Comparison of ENCODE assay signal across 8 cellular contexts in genomic region chr12:116693259-116694227, GRCh38. TPM values are rescaled to one million over a fixed set of nuclear protein-coding genes. Genes with fewer than 3 reads are reported as not detected.
DNase-seq lines count a peak whose midpoint lies in the region; ATAC-seq, FAIRE-seq and TF ChIP-seq lines count a peak whose summit lies in the region.

No MANE protein-coding gene starts in this region.

- in situ Hi-C loops in transverse colon (cut with MboI; ENCODE audit: low pct_ligation_motif_present in 1 of 4, low pct_unique_long_range_greater_than_20kb in 1 of 4, low sequenced_read_pairs in 3 of 4): no loop called here

- H3K9me1 ChIP-seq in keratinocyte (ENCODE audit: control insufficient read depth, extremely low read depth, insufficient read depth, low read length): no peaks in the 10 kb centered on the region

- CTCF ChIA-PET in WTC11 (lab: Charles Lee): interaction anchor here (0.5 to 1.3 kb wide), 5 partner anchors 10 to 457 kb away, joined by 3 to 8 read pairs (median 3); no protein-coding TSS in a partner anchor

- H3K9ac ChIP-seq in keratinocyte (ENCODE audit: control insufficient read depth, extremely low read depth, insufficient read depth, low read length): no peak overlapping the region

- H3K27me3 Mint-ChIP-seq in WTC11 (ENCODE audit: low read depth): peaks cover 17% of the 10 kb centered on the region

- no peaks in the 10 kb centered on the region for H3K79me2 ChIP-seq in keratinocyte (ENCODE audit: control insufficient read depth, insufficient read depth, low read length)

- no peak overlapping the region for H3K27ac ChIP-seq in keratinocyte (ENCODE audit: control insufficient read depth, insufficient read depth, low read length)
- H3K27ac ChIP-seq in transverse colon: no peak overlapping the region

- peak overlapping the region; percentile 59 for H3K4me3 Mint-ChIP-seq in WTC11

- peak; percentile 18 for ATAC-seq in WTC11
- no peak for ATAC-seq in HG03432 (IDR thresholded peaks at IDR 0.05; ENCODE audit: unreplicated experiment)

- H3K9me3 Mint-ChIP-seq in WTC11: peaks cover 8% of the 10 kb centered on the region

- TF ChIP-seq EP300 in transverse colon (IDR thresholded peaks at IDR 0.05; ENCODE audit: low read depth): no peak

- TF ChIP-seq CTCF in WTC11 (IDR thresholded peaks at IDR 0.05): no peak
- no peak for TF ChIP-seq CTCF in keratinocyte (optimal IDR thresholded peaks at IDR 0.05 in 1 of 3, IDR thresholded peaks at IDR 0.05 in 1 of 3, conservative IDR thresholded peaks at IDR 0.05 in 1 of 3; ENCODE audit: extremely low read depth in 1 of 3, insufficient read depth in 2 of 3, low read length in 3 of 3)
- TF ChIP-seq CTCF in transverse colon (IDR thresholded peaks at IDR 0.05): no peak

- FAIRE-seq in keratinocyte (lab: Jason Lieb, UNC): no peak

- H2AFZ ChIP-seq in keratinocyte (ENCODE audit: control insufficient read depth, low read length): peak overlapping the region; percentile 19

- H3K27ac Mint-ChIP-seq in WTC11: no peak overlapping the region

- POLR2A ChIA-PET in WTC11 (lab: Charles Lee): interaction anchor here (0.6 kb wide), 1 partner anchor 410 kb away, joined by 7 read pairs; no protein-coding TSS in a partner anchor

- H4K20me1 ChIP-seq in keratinocyte (ENCODE audit: control insufficient read depth, extremely low read depth, insufficient read depth, low read length): no peaks in the 10 kb centered on the region

- H3K27me3 ChIP-seq in keratinocyte (ENCODE audit: control insufficient read depth, extremely low read depth, insufficient read depth, low read length): peaks cover 36% of the 10 kb centered on the region
- H3K27me3 ChIP-seq in transverse colon: peaks cover 21% of the 10 kb centered on the region

- H3K4me3 ChIP-seq in keratinocyte (ENCODE audit: control insufficient read depth in 2 of 3, extremely low read depth in 1 of 3, insufficient read depth in 2 of 3, low read depth in 1 of 3, low read length in 3 of 3): peak overlapping the region in 2 of 3 experiments; percentile 18 to 27
- peak overlapping the region in 2 of 4 donors; percentile 4 to 18 for H3K4me3 ChIP-seq in transverse colon

- DNase-seq in NCI-H2081 (lab: John Stamatoyannopoulos, UW) (peak; percentile 43 to 70), NCI-H2081 treated with DMSO at 0.1 percent for 48 hours (lab: John Stamatoyannopoulos, UW) (no peak), WTC11 (ENCODE audit: low spot score) (no peak), keratinocyte (ENCODE audit: low read depth, low spot score) (no peak), transverse colon (peak; percentile 61), iPS-NIHi11 (ENCODE audit: low spot score) (no peak)
- DNase-seq in activated CD4-positive, alpha-beta T cell treated with anti-CD3 and anti-CD28 coated beads for 4 hours: no peak

- peaks cover 18% of the 10 kb centered on the region for H3K4me1 Mint-ChIP-seq in WTC11

- H3K9me3 ChIP-seq in keratinocyte (ENCODE audit: control insufficient read depth, low read depth, low read length) (no peaks in the 10 kb centered on the region), transverse colon (no peaks in the 10 kb centered on the region)

- WGBS in transverse colon (ENCODE audit: low coverage in 1 of 2), 2 donors: 29% methylated on average over 34 of the region's 34 CpGs; no CpG with 5 or more reads in 1 of the 2 donors

- peak overlapping the region; percentile 75 for H3K4me2 ChIP-seq in keratinocyte (ENCODE audit: control insufficient read depth, extremely low read depth, insufficient read depth, low read depth, low read length)

- H3K4me1 ChIP-seq in keratinocyte (ENCODE audit: control insufficient read depth, extremely low read depth, insufficient read depth, low read length): peaks cover 6% of the 10 kb centered on the region
- peaks cover 0 to 25% (median 18%) of the 10 kb centered on the region in 4 donors for H3K4me1 ChIP-seq in transverse colon

- intact Hi-C loops in transverse colon (cut with DNase I; ENCODE audit: low total_unique reads): no loop called here

- H3K36me3 ChIP-seq in keratinocyte (ENCODE audit: control insufficient read depth in 2 of 2, extremely low read depth in 1 of 2, insufficient read depth in 2 of 2, low read length in 2 of 2) (no peaks in the 10 kb centered on the region), transverse colon (no peaks in the 10 kb centered on the region)

- TF ChIP-seq POLR2A in transverse colon (IDR thresholded peaks at IDR 0.05): no peak

- peaks cover 4% of the 10 kb centered on the region for H3K36me3 Mint-ChIP-seq in WTC11

- dilution Hi-C loops in keratinocyte (cut with MboI; ENCODE audit: extremely low pct_ligation_motif_present, low sequenced_read_pairs): no loop called here

TF ChIP-seq in WTC11, 78 proteins besides CTCF, POLR2A, EP300 and RAD21 (continues in another document):
- no peak for TF ChIP-seq FOXJ3 (CRISPR knock-in tag; IDR thresholded peaks at IDR 0.05; ENCODE audit: borderline replicate concordance)
- TF ChIP-seq FOXP1 (CRISPR knock-in tag; IDR thresholded peaks at IDR 0.05; ENCODE audit: borderline replicate concordance): no peak
- no peak for TF ChIP-seq PRRX2 (CRISPR knock-in tag; IDR thresholded peaks at IDR 0.05)
- no peak for TF ChIP-seq TEAD4 (CRISPR knock-in tag; IDR thresholded peaks at IDR 0.05)
- no peak for TF ChIP-seq ZNF423 (CRISPR knock-in tag; IDR thresholded peaks at IDR 0.05)
- TF ChIP-seq ZNF425 (CRISPR knock-in tag; conservative IDR thresholded peaks at IDR 0.05): no peak
- no peak for TF ChIP-seq ATF6 (CRISPR knock-in tag; IDR thresholded peaks at IDR 0.05)
- TF ChIP-seq MAX (CRISPR knock-in tag; IDR thresholded peaks at IDR 0.05): no peak
- no peak for TF ChIP-seq MYBL2 (CRISPR knock-in tag; IDR thresholded peaks at IDR 0.05)
- TF ChIP-seq ESRRA (CRISPR knock-in tag; IDR thresholded peaks at IDR 0.05; ENCODE audit: borderline replicate concordance): no peak
- TF ChIP-seq TEAD1 (CRISPR knock-in tag; IDR thresholded peaks at IDR 0.05): no peak
- no peak for TF ChIP-seq ZNF121 (CRISPR knock-in tag; IDR thresholded peaks at IDR 0.05)

RNA-seq across cellular contexts. Expression of gene SPRING1, which starts 44.3 kb away (rescaled TPM):
- total RNA-seq in WTC11 (2021) (42.1 to 46.1 TPM (median 43.7 TPM) in 3 replicates), transverse colon (10 to 100 TPM; 22.3 to 40.3 (median 35.1) TPM)
- polyA plus RNA-seq in keratinocyte: 15.8 to 17.1 TPM (median 16.8 TPM) in 3 replicates
- 10.0 TPM for polyA plus RNA-seq in keratinocyte (2011; ENCODE audit: low read depth)
- polyA plus RNA-seq in keratinocyte (2011; cell fraction: cytosol; rRNA removed): 18.7 and 18.9 TPM in 2 replicates
- 10.0 and 10.6 TPM in 2 replicates for polyA plus RNA-seq in keratinocyte (2011; cell fraction: nucleus; rRNA removed)
- polyA plus RNA-seq in keratinocyte (2012; ENCODE audit: low replicate concordance): 12.8 and 21.5 TPM in 2 replicates
- 21.2 to 22.4 TPM (median 22.2 TPM) in 3 replicates for polyA minus RNA-seq in keratinocyte
- 26.9 TPM for polyA minus RNA-seq in keratinocyte (2011; cell fraction: cytosol; rRNA and poly(A)+ RNA removed)
- polyA minus RNA-seq in keratinocyte (2011; cell fraction: nucleus; rRNA and poly(A)+ RNA removed): 10.7 and 12.4 TPM in 2 replicates

RNA-seq across cellular contexts. Expression of gene RNFT2, which starts 44.6 kb away (rescaled TPM):
- 27.7 to 46.8 TPM (median 41.7 TPM) in 3 replicates for total RNA-seq in WTC11 (2021)
- polyA plus RNA-seq in keratinocyte: 0.61 to 0.96 TPM (median 0.95 TPM) in 3 replicates
- polyA plus RNA-seq in keratinocyte (2011; ENCODE audit: low read depth): 0.15 TPM
- polyA plus RNA-seq in keratinocyte (2011; cell fraction: cytosol; rRNA removed): 0.64 and 0.87 TPM in 2 replicates
- polyA plus RNA-seq in keratinocyte (2011; cell fraction: nucleus; rRNA removed): 1.2 and 1.3 TPM in 2 replicates
- 0.20 and 0.83 TPM in 2 replicates for polyA plus RNA-seq in keratinocyte (2012; ENCODE audit: low replicate concordance)
- polyA minus RNA-seq in keratinocyte: 1.2 to 2.6 TPM (median 1.5 TPM) in 3 replicates
- polyA minus RNA-seq in keratinocyte (2011; cell fraction: cytosol; rRNA and poly(A)+ RNA removed): 1.2 TPM
- polyA minus RNA-seq in keratinocyte (2011; cell fraction: nucleus; rRNA and poly(A)+ RNA removed): 1.8 and 2.0 TPM in 2 replicates
- total RNA-seq in transverse colon: 1 to 10 TPM in 1 of 4 donors, under 1 TPM in 2, not detected in 1; 0.20 to 1.1 (median 0.68) TPM

Comparison
In these comparisons a context has a peak if more than half of its experiments do, and no peak if none do; other contexts are left out.
1. DNase-seq: peak in NCI-H2081 (2 of 2) and transverse colon (single experiment); none in NCI-H2081 treated with DMSO at 0.1 percent for 48 hours (single experiment), WTC11 (single experiment), keratinocyte (single experiment), activated CD4-positive, alpha-beta T cell treated with anti-CD3 and anti-CD28 coated beads for 4 hours (0 of 2) and iPS-NIHi11 (single experiment).
2. RNA of gene RNFT2, which starts 44.6 kb away (total RNA-seq): 27.7 to 46.8 TPM in WTC11; 0.20 to 1.1 TPM in transverse colon; every median in the first group is over 10 times any median in the second.